ENCODE assay signal across 8 cellular contexts in genomic region chr10:42753126-42753506, GRCh38. TPM values are rescaled to one million over a fixed set of nuclear protein-coding genes. Genes with fewer than 3 reads are reported as not detected.
DNase-seq lines count a peak whose midpoint lies in the region; ATAC-seq lines count a peak whose summit lies in the region.

No MANE protein-coding gene starts in this region.

- DNase-seq in NCI-H2081 (lab: John Stamatoyannopoulos, UW) (peak; percentile 14 to 24), NCI-H2081 treated with DMSO at 0.1 percent for 48 hours (lab: John Stamatoyannopoulos, UW) (no peak), LoVo (ENCODE audit: low spot score) (peak; percentile 77), dermis blood vessel endothelial cell (peak; percentile 88), left lobe of liver (ENCODE audit: low spot score) (peak; percentile 64), NCI-H2029 treated with DMSO at 0.1 percent for 48 hours (lab: John Stamatoyannopoulos, UW) (no peak)
- DNase-seq in activated CD4-positive, alpha-beta T cell treated with anti-CD3 and anti-CD28 coated beads for 48 hours = peak; percentile 85
- peak; percentile 66 to 75 for DNase-seq in stimulated activated CD4-positive, alpha-beta T cell treated with anti-CD3 and anti-CD28 coated beads, Interleukin-1b, Interleukin-23, amount 100 ng/mL, for 4 hours (ENCODE audit: low read depth in 2 of 2)

- ATAC-seq in left lobe of liver = peak; percentile 93

RNA-seq across cellular contexts. Expression of gene BMS1, which starts 29.5 kb away (rescaled TPM):
- 24.2 and 35.3 TPM in 2 replicates for total RNA-seq in dermis blood vessel endothelial cell
- total RNA-seq in left lobe of liver = 4.6 TPM

Comparison
In these comparisons a context has a peak if more than half of its experiments do, and no peak if none do; other contexts are left out.
1. DNase-seq: peak in NCI-H2081 (2 of 2), LoVo (single experiment), activated CD4-positive, alpha-beta T cell treated with anti-CD3 and anti-CD28 coated beads for 48 hours (single experiment), dermis blood vessel endothelial cell (single experiment), left lobe of liver (single experiment) and stimulated activated CD4-positive, alpha-beta T cell treated with anti-CD3 and anti-CD28 coated beads, Interleukin-1b, Interleukin-23, amount 100 ng/mL, for 4 hours (2 of 2); none in NCI-H2081 treated with DMSO at 0.1 percent for 48 hours (single experiment) and NCI-H2029 treated with DMSO at 0.1 percent for 48 hours (single experiment).